ENCODE assay signal across 1 cellular context in genomic region chr17:42980766-42981397, GRCh38.
TF ChIP-seq lines count a peak whose summit lies in the region.

No MANE protein-coding gene starts in this region.

TF ChIP-seq in IMR-90, 13 proteins besides CTCF, POLR2A, EP300 and RAD21:
- TF ChIP-seq BHLHE40 (IDR thresholded peaks at IDR 0.05; ENCODE audit: low read depth, low read length) (no peak), CEBPB (IDR thresholded peaks at IDR 0.05; ENCODE audit: low read depth, low read length) (no peak), MAZ (IDR thresholded peaks at IDR 0.05; ENCODE audit: borderline replicate concordance, low read depth, low read length) (no peak), MAFK (IDR thresholded peaks at IDR 0.05; ENCODE audit: low read depth, low read length) (no peak)
